In genomic region chr3:47006145-47006651, GRCh38 we compare ENCODE assay signal across 11 cellular contexts.
"Had no signal": no experiment of that assay in that cellular context is flagged by ENCODE, and none has a peak within 500 bp of the region (broad histone marks: within the 10 kb centered on the region; RNA-seq: fewer than 3 reads in every experiment).

No MANE protein-coding gene starts in this region.

- H3K4me3 Mint-ChIP-seq: activated CD8-positive, alpha-beta memory T cell treated with anti-CD3 and anti-CD28 coated beads, Interleukin-2, amount 10 ng/mL, durations not matched to agents 7 days and 5 days; activated naive CD8-positive, alpha-beta T cell treated with anti-CD3 and anti-CD28 coated beads, Interleukin-2, amount 10 ng/mL, durations not matched to agents 7 days and 5 days had no signal

- ATAC-seq: activated CD8-positive, alpha-beta memory T cell treated with anti-CD3 and anti-CD28 coated beads, Interleukin-2, amount 10 ng/mL, durations not matched to agents 7 days and 5 days; gastrocnemius medialis; heart right ventricle had no signal

- H3K9me3 Mint-ChIP-seq: activated naive CD8-positive, alpha-beta T cell treated with anti-CD3 and anti-CD28 coated beads, Interleukin-2, amount 10 ng/mL, durations not matched to agents 7 days and 5 days had no signal

- DNase-seq: activated CD4-positive, alpha-beta T cell treated with anti-CD3 and anti-CD28 coated beads, Interleukin-2, amount 50 U/mL, for 1 hour; activated CD8-positive, alpha-beta memory T cell treated with anti-CD3 and anti-CD28 coated beads, Interleukin-2, amount 10 ng/mL, durations not matched to agents 7 days and 5 days; activated naive CD8-positive, alpha-beta T cell treated with anti-CD3 and anti-CD28 coated beads, Interleukin-2, amount 10 ng/mL, durations not matched to agents 7 days and 5 days; activated T-cell treated with anti-CD3 and anti-CD28 coated beads, Interleukin-2, amount 50 U/mL, for 48 hours; anterior cingulate cortex; effector CD4-positive, alpha-beta T cell; gastrocnemius medialis; thyroid gland had no signal

- H3K27me3 ChIP-seq: gastrocnemius medialis, heart right ventricle, neutrophil, thyroid gland had no signal

- H3K27ac Mint-ChIP-seq: activated naive CD8-positive, alpha-beta T cell treated with anti-CD3 and anti-CD28 coated beads, Interleukin-2, amount 10 ng/mL, durations not matched to agents 7 days and 5 days had no signal

- H3K9me3 ChIP-seq: gastrocnemius medialis, heart right ventricle, thyroid gland had no signal

- H3K4me3 ChIP-seq: gastrocnemius medialis, heart right ventricle, thyroid gland had no signal

- H3K27me3 Mint-ChIP-seq: activated CD8-positive, alpha-beta memory T cell treated with anti-CD3 and anti-CD28 coated beads, Interleukin-2, amount 10 ng/mL, durations not matched to agents 7 days and 5 days; activated naive CD8-positive, alpha-beta T cell treated with anti-CD3 and anti-CD28 coated beads, Interleukin-2, amount 10 ng/mL, durations not matched to agents 7 days and 5 days had no signal

- H3K27ac ChIP-seq: epithelial cell of prostate, gastrocnemius medialis, heart right ventricle, neutrophil, thyroid gland had no signal
